18 cellular contexts compared by ENCODE assay signal in the genomic region with DNA sequence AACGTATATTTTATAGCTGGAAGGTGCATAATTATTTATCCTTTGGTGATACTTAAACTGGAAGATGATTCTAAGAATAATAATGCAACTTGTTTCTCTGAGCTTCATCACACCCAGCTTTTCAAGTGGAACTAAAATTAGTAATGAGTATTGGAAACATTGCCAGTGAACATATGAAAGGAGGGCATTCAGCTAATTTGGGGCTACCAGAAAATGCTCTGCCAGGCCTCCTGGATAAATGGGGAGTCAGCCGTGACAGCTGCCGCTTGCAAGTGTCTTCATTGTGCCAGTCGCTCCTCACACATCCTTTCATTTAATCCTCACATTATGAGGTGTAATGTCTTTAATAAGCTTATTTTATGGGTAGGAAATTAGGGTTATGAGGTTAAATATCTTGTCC.
DNase-seq lines count a peak whose midpoint lies in the region; ATAC-seq and TF ChIP-seq lines count a peak whose summit lies in the region.
"Had no signal": no experiment of that assay in that cellular context is flagged by ENCODE, and none has a peak within 500 bp of the region (broad histone marks: within the 10 kb centered on the region; RNA-seq: fewer than 3 reads in every experiment).

No MANE protein-coding gene starts in this region.

- no peak overlapping the region for H3K9ac ChIP-seq in skeletal muscle satellite cell (ENCODE audit: low read depth, low read length)
- H3K9ac ChIP-seq: BLaER1 had no signal

- peaks cover 0 to 43% (median 23%) of the 10 kb centered on the region in 9 donors for H3K4me1 ChIP-seq in heart right ventricle
- peaks cover 21% of the 10 kb centered on the region for H3K4me1 ChIP-seq in skeletal muscle satellite cell (ENCODE audit: control insufficient read depth, insufficient read depth, low read length)
- H3K4me1 ChIP-seq: BLaER1, body of pancreas had no signal

- intact Hi-C loops in heart right ventricle (cut with DNase I) = loop anchor here in 2 of 10 donors (5.0 to 10.0 kb wide), 2 partner anchors 114 to 153 kb away; no protein-coding TSS in a partner anchor

- H3K27ac ChIP-seq in angular gyrus (ENCODE audit: low read depth, low read length) (peak overlapping the region; percentile 34), heart right ventricle (peak overlapping the region in 7 of 10 donors; percentile 29 to 72 (median 49))
- H3K27ac ChIP-seq: BLaER1, SK-N-MC had no signal

- TF ChIP-seq CTCF in heart right ventricle (IDR thresholded peaks at IDR 0.05) = no peak

- no peaks in the 10 kb centered on the region for H3K27me3 ChIP-seq in heart right ventricle
- no peaks in the 10 kb centered on the region for H3K27me3 ChIP-seq in skeletal muscle satellite cell (ENCODE audit: control insufficient read depth, insufficient read depth, low read length)
- H3K27me3 ChIP-seq: BLaER1, body of pancreas, left lung had no signal

- no peaks in the 10 kb centered on the region for H3K9me3 ChIP-seq in heart right ventricle
- H3K9me3 ChIP-seq in skeletal muscle satellite cell (replicated peaks; ENCODE audit: low read length) = no peaks in the 10 kb centered on the region
- H3K9me3 ChIP-seq: BLaER1, body of pancreas, left lung had no signal

- peak in 5 of 8 donors; percentile 29 to 77 (median 68) for ATAC-seq in heart right ventricle
- ATAC-seq: body of pancreas, sciatic nerve had no signal

- DNase-seq in NCI-H82 (lab: John Stamatoyannopoulos, UW) = peak; percentile 31
- no peak for DNase-seq in NCI-H82 treated with DMSO at 0.1 percent for 48 hours (lab: John Stamatoyannopoulos, UW; ENCODE audit: unreplicated experiment)
- DNase-seq in heart right ventricle = no peak
- no peak for DNase-seq in DMS 273 treated with DMSO at 0.1 percent for 48 hours (lab: John Stamatoyannopoulos, UW)
- no peak for DNase-seq in OCI-M2 (lab: John Stamatoyannopoulos, UW; ENCODE audit: unreplicated experiment)
- no peak for DNase-seq in T1000 (lab: John Stamatoyannopoulos, UW)
- DNase-seq: 8988T; activated naive CD8-positive, alpha-beta T cell treated with anti-CD3 and anti-CD28 coated beads for 36 hours; body of pancreas; H7; left lung; stimulated activated naive CD8-positive, alpha-beta T cell treated with anti-CD3 and anti-CD28 coated beads, Interleukin-15, amount 100 ng/mL, for 72 hours had no signal

- H3K4me2 ChIP-seq in skeletal muscle satellite cell (ENCODE audit: low read length) = peak overlapping the region; percentile 27
- H3K4me2 ChIP-seq: BLaER1 had no signal

- H3K36me3 ChIP-seq in heart right ventricle (peaks cover 0 to 27% (median 4%) of the 10 kb centered on the region in 9 donors), skeletal muscle satellite cell (ENCODE audit: insufficient read depth, low read length) (no peaks in the 10 kb centered on the region)

- 53 to 72% methylated on average over 4 of the region's 4 CpGs for WGBS in heart right ventricle, 2 donors

- H3K4me3 ChIP-seq in heart right ventricle (no peak overlapping the region), skeletal muscle satellite cell (ENCODE audit: low read length) (no peak overlapping the region)
- H3K4me3 ChIP-seq: BLaER1, body of pancreas, GM12878, left lung, SK-N-MC had no signal
